ENCODE assay signal across 9 cellular contexts in the genomic region with DNA sequence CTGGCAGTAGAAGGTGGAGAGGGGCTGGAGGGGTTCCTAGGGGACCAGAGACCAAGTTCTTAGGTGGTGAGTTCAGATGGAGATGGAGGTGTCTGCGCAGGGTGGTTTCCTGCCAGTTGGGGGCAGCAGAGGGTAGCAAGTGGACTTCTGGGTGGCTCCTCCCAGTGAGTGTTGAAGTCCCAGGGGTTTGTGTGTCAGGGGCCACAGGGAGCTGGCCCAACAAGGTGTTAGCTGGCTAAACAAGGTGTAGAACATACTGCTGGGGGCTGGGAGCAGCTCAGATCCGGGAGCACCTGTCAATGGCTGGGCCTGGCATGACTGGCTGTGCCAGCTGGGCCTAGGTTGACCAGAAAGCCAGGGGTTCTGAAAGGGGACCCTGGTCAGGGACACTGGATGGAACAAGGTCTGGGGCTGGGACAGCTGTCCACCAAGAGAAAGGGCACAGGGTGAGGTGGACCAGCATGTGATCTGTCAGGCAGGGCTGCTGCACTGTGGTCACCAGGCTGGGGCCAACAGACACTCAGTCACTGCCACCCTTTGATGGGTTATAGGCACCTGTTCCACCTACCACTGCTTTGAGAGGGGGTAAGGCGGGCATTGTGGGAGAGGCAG. TPM values are rescaled to one million over a fixed set of nuclear protein-coding genes. Genes with fewer than 3 reads are reported as not detected.
DNase-seq lines count a peak whose midpoint lies in the region; ATAC-seq, FAIRE-seq and TF ChIP-seq lines count a peak whose summit lies in the region.
"Had no signal": no experiment of that assay in that cellular context is flagged by ENCODE, and none has a peak within 500 bp of the region (broad histone marks: within the 10 kb centered on the region; RNA-seq: fewer than 3 reads in every experiment).

No MANE protein-coding gene starts in this region.

- H3K4me1 ChIP-seq in CD8-positive, alpha-beta memory T cell (ENCODE audit: insufficient read depth, low read length): no peaks in the 10 kb centered on the region
- H3K4me1 ChIP-seq in Loucy (ENCODE audit: insufficient read depth, low read length, poor library complexity, severe bottlenecking) (peaks cover 23% of the 10 kb centered on the region), breast epithelium (no peaks in the 10 kb centered on the region), keratinocyte (ENCODE audit: control insufficient read depth, extremely low read depth, insufficient read depth, low read length) (no peaks in the 10 kb centered on the region)

- no peaks in the 10 kb centered on the region for H3K9me1 ChIP-seq in keratinocyte (ENCODE audit: control insufficient read depth, extremely low read depth, insufficient read depth, low read length)

- peak; percentile 97 for TF ChIP-seq CTCF in Loucy (conservative IDR thresholded peaks at IDR 0.05; ENCODE audit: low read length)
- peak; percentile 58 to 88 (median 78) for TF ChIP-seq CTCF in breast epithelium (IDR thresholded peaks at IDR 0.05)
- TF ChIP-seq CTCF in keratinocyte (optimal IDR thresholded peaks at IDR 0.05 in 1 of 3, IDR thresholded peaks at IDR 0.05 in 1 of 3, conservative IDR thresholded peaks at IDR 0.05 in 1 of 3; ENCODE audit: extremely low read depth in 1 of 3, insufficient read depth in 2 of 3, low read length in 3 of 3): peak; percentile 96 to 97 (median 97)

- no peak overlapping the region for H3K4me3 Mint-ChIP-seq in CD8-positive, alpha-beta memory T cell

- H2AFZ ChIP-seq in Loucy (ENCODE audit: low read length) (no peak overlapping the region), keratinocyte (ENCODE audit: control insufficient read depth, low read length) (no peak overlapping the region)

- dilution Hi-C loops in keratinocyte (cut with MboI; ENCODE audit: extremely low pct_ligation_motif_present, low sequenced_read_pairs): no loop called here

- no peaks in the 10 kb centered on the region for H3K9me3 Mint-ChIP-seq in CD8-positive, alpha-beta memory T cell

- H3K4me2 ChIP-seq in Loucy (ENCODE audit: low read depth, low read length, poor library complexity, severe bottlenecking) (no peak overlapping the region), keratinocyte (ENCODE audit: control insufficient read depth, extremely low read depth, insufficient read depth, low read depth, low read length) (no peak overlapping the region)

- H3K36me3 ChIP-seq in CD8-positive, alpha-beta memory T cell (ENCODE audit: insufficient read depth, low read length): no peaks in the 10 kb centered on the region
- H3K36me3 ChIP-seq in Loucy (ENCODE audit: insufficient read depth, low read length) (no peaks in the 10 kb centered on the region), breast epithelium (no peaks in the 10 kb centered on the region), keratinocyte (ENCODE audit: control insufficient read depth in 2 of 2, extremely low read depth in 1 of 2, insufficient read depth in 2 of 2, low read length in 2 of 2) (no peaks in the 10 kb centered on the region)

- FAIRE-seq in keratinocyte (lab: Jason Lieb, UNC): peak; percentile 67

- ATAC-seq in GM19351 (IDR thresholded peaks at IDR 0.05; ENCODE audit: unreplicated experiment) (peak; percentile 80), GM18858 (IDR thresholded peaks at IDR 0.05; ENCODE audit: unreplicated experiment) (no peak)

- H3K9me2 ChIP-seq in Loucy (replicated peaks; ENCODE audit: low read depth, low read length): no peaks in the 10 kb centered on the region

- no peak for TF ChIP-seq POLR2A in breast epithelium (IDR thresholded peaks at IDR 0.05)

- intact Hi-C loops in breast epithelium (cut with DNase I; ENCODE audit: low total_unique reads): no loop called here

- POLR2A ChIA-PET in CD8-positive, alpha-beta memory T cell (lab: Charles Lee): no interaction called here

- no peaks in the 10 kb centered on the region for H3K27me3 ChIP-seq in CD8-positive, alpha-beta memory T cell (ENCODE audit: insufficient read depth, low read length, poor library complexity, severe bottlenecking)
- H3K27me3 ChIP-seq in Loucy (ENCODE audit: insufficient read depth, low read length, poor library complexity, severe bottlenecking) (no peaks in the 10 kb centered on the region), breast epithelium (no peaks in the 10 kb centered on the region), keratinocyte (ENCODE audit: control insufficient read depth, extremely low read depth, insufficient read depth, low read length) (peaks cover 3% of the 10 kb centered on the region)

- H3K27me3 Mint-ChIP-seq in CD8-positive, alpha-beta memory T cell: peaks cover 1 to 20% of the 10 kb centered on the region in 2 donors

- H4K20me1 ChIP-seq in Loucy (ENCODE audit: insufficient read depth, low read length, poor library complexity, severe bottlenecking) (no peaks in the 10 kb centered on the region), keratinocyte (ENCODE audit: control insufficient read depth, extremely low read depth, insufficient read depth, low read length) (no peaks in the 10 kb centered on the region)

- H3K9ac ChIP-seq in Loucy (ENCODE audit: low read depth, low read length, poor library complexity, severe bottlenecking): no peak overlapping the region
- no peak overlapping the region for H3K9ac ChIP-seq in keratinocyte (ENCODE audit: control insufficient read depth, extremely low read depth, insufficient read depth, low read length)

- H3K79me2 ChIP-seq in Loucy (ENCODE audit: insufficient read depth, low read length) (no peaks in the 10 kb centered on the region), keratinocyte (ENCODE audit: control insufficient read depth, insufficient read depth, low read length) (no peaks in the 10 kb centered on the region)

- H3K27ac ChIP-seq in CD8-positive, alpha-beta memory T cell (ENCODE audit: low read depth, low read length): no peak overlapping the region
- peak overlapping the region in 1 of 2 donors; percentile 1 for H3K27ac ChIP-seq in breast epithelium
- H3K27ac ChIP-seq in keratinocyte (ENCODE audit: control insufficient read depth, insufficient read depth, low read length): no peak overlapping the region
- H3K27ac ChIP-seq: SK-N-MC had no signal

- peak; percentile 27 to 61 (median 60) for DNase-seq in CD8-positive, alpha-beta memory T cell
- DNase-seq in SW480 (ENCODE audit: low spot score) (peak; percentile 66), breast epithelium (ENCODE audit: low spot score in 2 of 2) (peak; percentile 62 to 77), keratinocyte (ENCODE audit: low read depth, low spot score) (no peak)
- peak; percentile 80 for DNase-seq in stimulated activated CD4-positive, alpha-beta T cell treated with anti-CD3 and anti-CD28 coated beads, Interleukin-15, amount 100 ng/mL, for 24 hours

- H3K27ac Mint-ChIP-seq in CD8-positive, alpha-beta memory T cell: peak overlapping the region in 1 of 8 donors; percentile 85

- no peak overlapping the region for H3K4me3 ChIP-seq in CD8-positive, alpha-beta memory T cell (ENCODE audit: low read length)
- H3K4me3 ChIP-seq in Loucy (ENCODE audit: low read length, poor library complexity, severe bottlenecking): no peak overlapping the region
- no peak overlapping the region for H3K4me3 ChIP-seq in breast epithelium
- no peak overlapping the region for H3K4me3 ChIP-seq in keratinocyte (ENCODE audit: control insufficient read depth in 2 of 3, extremely low read depth in 1 of 3, insufficient read depth in 2 of 3, low read depth in 1 of 3, low read length in 3 of 3)
- H3K4me3 ChIP-seq: SK-N-MC had no signal

- CTCF ChIA-PET in CD8-positive, alpha-beta memory T cell (lab: Charles Lee): interaction anchor here (0.9 to 1.3 kb wide), 4 partner anchors 11 to 311 kb away, joined by 3 to 5 read pairs (median 4); no protein-coding TSS in a partner anchor

- H3F3A ChIP-seq in Loucy (ENCODE audit: low read depth): no peaks in the 10 kb centered on the region

- no peaks in the 10 kb centered on the region for H3K9me3 ChIP-seq in CD8-positive, alpha-beta memory T cell (ENCODE audit: low read length)
- H3K9me3 ChIP-seq in Loucy (ENCODE audit: insufficient read depth, low read depth, low read length) (no peaks in the 10 kb centered on the region), breast epithelium (no peaks in the 10 kb centered on the region), keratinocyte (ENCODE audit: control insufficient read depth, low read depth, low read length) (no peaks in the 10 kb centered on the region)

- no peaks in the 10 kb centered on the region for H3K4me1 Mint-ChIP-seq in CD8-positive, alpha-beta memory T cell

- no peaks in the 10 kb centered on the region for H3K36me3 Mint-ChIP-seq in CD8-positive, alpha-beta memory T cell

RNA-seq across cellular contexts. Expression of a gene that starts 35.6 kb away (rescaled TPM):
- under 1 TPM; 0.15 to 0.27 TPM for total RNA-seq in CD8-positive, alpha-beta memory T cell
- 0.41 TPM for polyA plus RNA-seq in CD8-positive, alpha-beta memory T cell
- 10 to 100 TPM; 16.0 to 56.0 (median 55.8) TPM for total RNA-seq in breast epithelium
- 28.6 to 36.6 TPM (median 30.9 TPM) in 3 replicates for polyA plus RNA-seq in keratinocyte
- 15.5 TPM for polyA plus RNA-seq in keratinocyte (2011; ENCODE audit: low read depth)
- 21.9 and 32.2 TPM in 2 replicates for polyA plus RNA-seq in keratinocyte (2011; cell fraction: cytosol; rRNA removed)
- 49.2 and 60.4 TPM in 2 replicates for polyA plus RNA-seq in keratinocyte (2011; cell fraction: nucleus; rRNA removed)
- 17.8 and 33.8 TPM in 2 replicates for polyA plus RNA-seq in keratinocyte (2012; ENCODE audit: low replicate concordance)
- 86.8 to 140 TPM (median 108 TPM) in 3 replicates for polyA minus RNA-seq in keratinocyte
- polyA minus RNA-seq in keratinocyte (2011; cell fraction: cytosol; rRNA and poly(A)+ RNA removed): 62.5 TPM
- 73.0 and 76.5 TPM in 2 replicates for polyA minus RNA-seq in keratinocyte (2011; cell fraction: nucleus; rRNA and poly(A)+ RNA removed)

Comparison
In these comparisons a context has a peak if more than half of its experiments do, and no peak if none do; other contexts are left out.
1. RNA of a gene that starts 35.6 kb away (total RNA-seq): 16.0 to 56.0 TPM in breast epithelium; 0.15 to 0.27 TPM in CD8-positive, alpha-beta memory T cell; every median in the first group is over 10 times any median in the second.
2. Peak in every context shown above with its lines, with median percentiles within 50 percentile points of each other: CTCF ChIP-seq.